In the genomic region with DNA sequence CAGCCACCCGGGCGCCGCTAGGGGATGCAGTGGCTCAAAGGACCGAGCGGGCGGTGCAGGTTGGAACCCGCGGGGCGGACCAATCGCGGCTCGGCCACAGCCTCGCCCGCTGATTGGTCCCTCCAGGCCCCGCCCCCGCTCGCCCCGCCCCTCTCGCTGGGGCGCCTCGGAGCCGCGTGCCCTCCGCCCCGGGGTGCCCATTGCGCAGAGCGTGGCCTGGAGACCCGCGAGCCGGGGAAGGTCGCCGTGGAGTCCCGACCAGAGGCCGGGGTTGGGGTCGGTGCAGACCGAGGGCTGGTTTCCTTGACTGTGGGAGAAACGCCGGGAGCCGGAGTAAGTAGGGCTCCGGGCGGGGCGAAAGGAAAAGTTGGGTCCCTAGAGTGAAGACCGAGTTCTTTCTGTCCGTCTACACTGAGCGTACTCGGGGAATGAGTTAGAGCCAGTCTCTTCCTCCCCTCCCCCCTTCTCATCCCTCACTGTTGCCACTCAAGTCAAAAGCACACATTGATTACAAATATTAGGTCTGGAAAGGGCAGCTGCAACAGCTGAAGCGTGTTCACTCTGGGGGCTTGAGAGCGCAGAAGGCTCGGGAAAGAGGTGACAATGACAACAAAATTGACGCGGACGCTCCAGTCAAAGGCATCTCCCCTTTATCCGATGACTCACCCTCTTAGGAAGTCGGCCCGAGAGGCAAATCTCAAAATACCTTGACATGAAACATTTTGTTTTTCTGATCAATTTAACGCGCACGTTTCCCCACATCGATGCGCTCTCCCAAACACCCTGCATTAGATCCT, we compare ENCODE assay signal across 2 cellular contexts.
TF ChIP-seq lines count a peak whose summit lies in the region.

No MANE protein-coding gene starts in this region.

TF ChIP-seq in HEK293, 187 proteins besides CTCF, POLR2A, EP300 and RAD21 (continued from another document and continues in another):
- TF ChIP-seq ZNF776 (tag by site-specific recombination; IDR thresholded peaks at IDR 0.05; ENCODE audit: borderline replicate concordance) (no peak), ZBTB17 (tag by site-specific recombination; IDR thresholded peaks at IDR 0.05) (peak; percentile 82), ZSCAN23 (tag by site-specific recombination; IDR thresholded peaks at IDR 0.05) (0 out of 2 replicates have a peak, but pooled peaks have one; percentile 67), ZNF311 (tag by site-specific recombination; IDR thresholded peaks at IDR 0.05; ENCODE audit: borderline replicate concordance) (no peak), ZNF10 (tag by site-specific recombination; IDR thresholded peaks at IDR 0.05) (0 out of 2 replicates have a peak, but pooled peaks have one; percentile 12), ZNF670 (tag by site-specific recombination; IDR thresholded peaks at IDR 0.05; ENCODE audit: low read depth) (no peak), ZNF175 (tag by site-specific recombination; IDR thresholded peaks at IDR 0.05) (no peak), ZNF677 (tag by site-specific recombination; IDR thresholded peaks at IDR 0.05) (no peak), ZNF610 (tag by site-specific recombination; IDR thresholded peaks at IDR 0.05; ENCODE audit: borderline replicate concordance) (no peak), SCRT2 (tag by site-specific recombination; IDR thresholded peaks at IDR 0.05) (peak; percentile 44; the same call in 1 of the 2 replicates), ZNF529 (tag by site-specific recombination; IDR thresholded peaks at IDR 0.05; ENCODE audit: insufficient replicate concordance) (peak; percentile 5), ZNF433 (tag by site-specific recombination; IDR thresholded peaks at IDR 0.05; ENCODE audit: low read depth) (no peak), SP7 (tag by site-specific recombination; IDR thresholded peaks at IDR 0.05) (peak; percentile 70), SCRT1 (tag by site-specific recombination; IDR thresholded peaks at IDR 0.05; ENCODE audit: borderline replicate concordance) (peak; percentile 48; the same call in 1 of the 2 replicates), HOXC10 (CRISPR knock-in tag; IDR thresholded peaks at IDR 0.05) (no peak), TRIM28 (IDR thresholded peaks at IDR 0.05; ENCODE audit: borderline replicate concordance, low read length) (no peak)
- TF ChIP-seq, protein P1, sequence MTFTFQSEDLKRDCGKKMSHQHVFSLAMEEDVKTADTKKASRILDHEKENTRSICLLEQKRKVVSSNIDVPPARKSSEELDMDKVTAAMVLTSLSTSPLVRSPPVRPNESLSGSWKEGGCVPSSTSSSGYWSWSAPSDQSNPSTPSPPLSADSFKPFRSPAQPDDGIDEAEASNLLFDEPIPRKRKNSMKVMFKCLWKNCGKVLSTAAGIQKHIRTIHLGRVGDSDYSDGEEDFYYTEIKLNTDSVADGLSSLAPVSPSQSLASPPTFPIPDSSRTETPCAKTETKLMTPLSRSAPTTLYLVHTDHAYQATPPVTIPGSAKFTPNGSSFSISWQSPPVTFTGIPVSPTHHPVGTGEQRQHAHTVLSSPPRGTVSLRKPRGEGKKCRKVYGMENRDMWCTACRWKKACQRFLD (tag by site-specific recombination; IDR thresholded peaks at IDR 0.05): no peak
- TF ChIP-seq, protein P2, sequence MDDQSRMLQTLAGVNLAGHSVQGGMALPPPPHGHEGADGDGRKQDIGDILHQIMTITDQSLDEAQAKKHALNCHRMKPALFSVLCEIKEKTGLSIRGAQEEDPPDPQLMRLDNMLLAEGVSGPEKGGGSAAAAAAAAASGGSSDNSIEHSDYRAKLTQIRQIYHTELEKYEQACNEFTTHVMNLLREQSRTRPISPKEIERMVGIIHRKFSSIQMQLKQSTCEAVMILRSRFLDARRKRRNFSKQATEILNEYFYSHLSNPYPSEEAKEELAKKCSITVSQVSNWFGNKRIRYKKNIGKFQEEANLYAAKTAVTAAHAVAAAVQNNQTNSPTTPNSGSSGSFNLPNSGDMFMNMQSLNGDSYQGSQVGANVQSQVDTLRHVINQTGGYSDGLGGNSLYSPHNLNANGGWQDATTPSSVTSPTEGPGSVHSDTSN (CRISPR knock-in tag; IDR thresholded peaks at IDR 0.05): no peak
- TF ChIP-seq, protein P3, sequence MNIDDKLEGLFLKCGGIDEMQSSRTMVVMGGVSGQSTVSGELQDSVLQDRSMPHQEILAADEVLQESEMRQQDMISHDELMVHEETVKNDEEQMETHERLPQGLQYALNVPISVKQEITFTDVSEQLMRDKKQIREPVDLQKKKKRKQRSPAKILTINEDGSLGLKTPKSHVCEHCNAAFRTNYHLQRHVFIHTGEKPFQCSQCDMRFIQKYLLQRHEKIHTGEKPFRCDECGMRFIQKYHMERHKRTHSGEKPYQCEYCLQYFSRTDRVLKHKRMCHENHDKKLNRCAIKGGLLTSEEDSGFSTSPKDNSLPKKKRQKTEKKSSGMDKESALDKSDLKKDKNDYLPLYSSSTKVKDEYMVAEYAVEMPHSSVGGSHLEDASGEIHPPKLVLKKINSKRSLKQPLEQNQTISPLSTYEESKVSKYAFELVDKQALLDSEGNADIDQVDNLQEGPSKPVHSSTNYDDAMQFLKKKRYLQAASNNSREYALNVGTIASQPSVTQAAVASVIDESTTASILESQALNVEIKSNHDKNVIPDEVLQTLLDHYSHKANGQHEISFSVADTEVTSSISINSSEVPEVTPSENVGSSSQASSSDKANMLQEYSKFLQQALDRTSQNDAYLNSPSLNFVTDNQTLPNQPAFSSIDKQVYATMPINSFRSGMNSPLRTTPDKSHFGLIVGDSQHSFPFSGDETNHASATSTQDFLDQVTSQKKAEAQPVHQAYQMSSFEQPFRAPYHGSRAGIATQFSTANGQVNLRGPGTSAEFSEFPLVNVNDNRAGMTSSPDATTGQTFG (tag by site-specific recombination; IDR thresholded peaks at IDR 0.05; ENCODE audit: borderline replicate concordance): no peak
- TF ChIP-seq, protein P4, sequence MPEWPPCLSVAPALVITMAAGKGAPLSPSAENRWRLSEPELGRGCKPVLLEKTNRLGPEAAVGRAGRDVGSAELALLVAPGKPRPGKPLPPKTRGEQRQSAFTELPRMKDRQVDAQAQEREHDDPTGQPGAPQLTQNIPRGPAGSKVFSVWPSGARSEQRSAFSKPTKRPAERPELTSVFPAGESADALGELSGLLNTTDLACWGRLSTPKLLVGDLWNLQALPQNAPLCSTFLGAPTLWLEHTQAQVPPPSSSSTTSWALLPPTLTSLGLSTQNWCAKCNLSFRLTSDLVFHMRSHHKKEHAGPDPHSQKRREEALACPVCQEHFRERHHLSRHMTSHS (tag by site-specific recombination; IDR thresholded peaks at IDR 0.05): no peak
- TF ChIP-seq, protein P5, sequence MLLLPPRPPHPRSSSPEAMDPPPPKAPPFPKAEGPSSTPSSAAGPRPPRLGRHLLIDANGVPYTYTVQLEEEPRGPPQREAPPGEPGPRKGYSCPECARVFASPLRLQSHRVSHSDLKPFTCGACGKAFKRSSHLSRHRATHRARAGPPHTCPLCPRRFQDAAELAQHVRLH (tag by site-specific recombination; IDR thresholded peaks at IDR 0.05): no peak
- TF ChIP-seq, protein P6, sequence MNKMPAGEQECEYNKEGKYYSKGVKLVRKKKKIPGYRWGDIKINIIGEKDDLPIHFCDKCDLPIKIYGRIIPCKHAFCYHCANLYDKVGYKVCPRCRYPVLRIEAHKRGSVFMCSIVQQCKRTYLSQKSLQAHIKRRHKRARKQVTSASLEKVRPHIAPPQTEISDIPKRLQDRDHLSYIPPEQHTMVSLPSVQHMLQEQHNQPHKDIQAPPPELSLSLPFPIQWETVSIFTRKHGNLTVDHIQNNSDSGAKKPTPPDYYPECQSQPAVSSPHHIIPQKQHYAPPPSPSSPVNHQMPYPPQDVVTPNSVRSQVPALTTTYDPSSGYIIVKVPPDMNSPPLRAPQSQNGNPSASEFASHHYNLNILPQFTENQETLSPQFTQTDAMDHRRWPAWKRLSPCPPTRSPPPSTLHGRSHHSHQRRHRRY (tag by site-specific recombination; IDR thresholded peaks at IDR 0.05): no peak

TF ChIP-seq in WTC11, 78 proteins besides CTCF, POLR2A, EP300 and RAD21 (continued from another document):
- TF ChIP-seq, protein P7, sequence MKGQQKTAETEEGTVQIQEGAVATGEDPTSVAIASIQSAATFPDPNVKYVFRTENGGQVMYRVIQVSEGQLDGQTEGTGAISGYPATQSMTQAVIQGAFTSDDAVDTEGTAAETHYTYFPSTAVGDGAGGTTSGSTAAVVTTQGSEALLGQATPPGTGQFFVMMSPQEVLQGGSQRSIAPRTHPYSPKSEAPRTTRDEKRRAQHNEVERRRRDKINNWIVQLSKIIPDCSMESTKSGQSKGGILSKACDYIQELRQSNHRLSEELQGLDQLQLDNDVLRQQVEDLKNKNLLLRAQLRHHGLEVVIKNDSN (CRISPR knock-in tag; IDR thresholded peaks at IDR 0.05): peak; percentile 19; the same call in 1 of the 2 replicates
- TF ChIP-seq TEAD1 (CRISPR knock-in tag; IDR thresholded peaks at IDR 0.05) (no peak), NFYB (CRISPR knock-in tag; conservative IDR thresholded peaks at IDR 0.05; ENCODE audit: low read depth) (peak; percentile 44; the same call in 1 of the 2 replicates), HMGA2 (CRISPR knock-in tag; IDR thresholded peaks at IDR 0.05) (no peak), CREM (CRISPR knock-in tag; IDR thresholded peaks at IDR 0.05) (no peak), CREB1 (CRISPR knock-in tag; IDR thresholded peaks at IDR 0.05) (no peak), GABPB1 (CRISPR knock-in tag; IDR thresholded peaks at IDR 0.05) (no peak), ZNF416 (CRISPR knock-in tag; IDR thresholded peaks at IDR 0.05) (0 out of 2 replicates have a peak, but pooled peaks have one; percentile 23)
- TF ChIP-seq, protein P8, sequence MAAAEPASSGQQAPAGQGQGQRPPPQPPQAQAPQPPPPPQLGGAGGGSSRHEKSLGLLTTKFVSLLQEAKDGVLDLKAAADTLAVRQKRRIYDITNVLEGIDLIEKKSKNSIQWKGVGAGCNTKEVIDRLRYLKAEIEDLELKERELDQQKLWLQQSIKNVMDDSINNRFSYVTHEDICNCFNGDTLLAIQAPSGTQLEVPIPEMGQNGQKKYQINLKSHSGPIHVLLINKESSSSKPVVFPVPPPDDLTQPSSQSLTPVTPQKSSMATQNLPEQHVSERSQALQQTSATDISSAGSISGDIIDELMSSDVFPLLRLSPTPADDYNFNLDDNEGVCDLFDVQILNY (CRISPR knock-in tag; IDR thresholded peaks at IDR 0.05): 0 out of 2 replicates have a peak, but pooled peaks have one; percentile 40
- TF ChIP-seq, protein P9, sequence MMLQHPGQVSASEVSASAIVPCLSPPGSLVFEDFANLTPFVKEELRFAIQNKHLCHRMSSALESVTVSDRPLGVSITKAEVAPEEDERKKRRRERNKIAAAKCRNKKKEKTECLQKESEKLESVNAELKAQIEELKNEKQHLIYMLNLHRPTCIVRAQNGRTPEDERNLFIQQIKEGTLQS (CRISPR knock-in tag; conservative IDR thresholded peaks at IDR 0.05): no peak
- TF ChIP-seq, protein P10, sequence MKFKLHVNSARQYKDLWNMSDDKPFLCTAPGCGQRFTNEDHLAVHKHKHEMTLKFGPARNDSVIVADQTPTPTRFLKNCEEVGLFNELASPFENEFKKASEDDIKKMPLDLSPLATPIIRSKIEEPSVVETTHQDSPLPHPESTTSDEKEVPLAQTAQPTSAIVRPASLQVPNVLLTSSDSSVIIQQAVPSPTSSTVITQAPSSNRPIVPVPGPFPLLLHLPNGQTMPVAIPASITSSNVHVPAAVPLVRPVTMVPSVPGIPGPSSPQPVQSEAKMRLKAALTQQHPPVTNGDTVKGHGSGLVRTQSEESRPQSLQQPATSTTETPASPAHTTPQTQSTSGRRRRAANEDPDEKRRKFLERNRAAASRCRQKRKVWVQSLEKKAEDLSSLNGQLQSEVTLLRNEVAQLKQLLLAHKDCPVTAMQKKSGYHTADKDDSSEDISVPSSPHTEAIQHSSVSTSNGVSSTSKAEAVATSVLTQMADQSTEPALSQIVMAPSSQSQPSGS (CRISPR knock-in tag; IDR thresholded peaks at IDR 0.05; ENCODE audit: borderline replicate concordance, low read depth): no peak
- TF ChIP-seq, protein P11, sequence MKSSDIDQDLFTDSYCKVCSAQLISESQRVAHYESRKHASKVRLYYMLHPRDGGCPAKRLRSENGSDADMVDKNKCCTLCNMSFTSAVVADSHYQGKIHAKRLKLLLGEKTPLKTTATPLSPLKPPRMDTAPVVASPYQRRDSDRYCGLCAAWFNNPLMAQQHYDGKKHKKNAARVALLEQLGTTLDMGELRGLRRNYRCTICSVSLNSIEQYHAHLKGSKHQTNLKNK (CRISPR knock-in tag; IDR thresholded peaks at IDR 0.05): no peak
- TF ChIP-seq, protein P12, sequence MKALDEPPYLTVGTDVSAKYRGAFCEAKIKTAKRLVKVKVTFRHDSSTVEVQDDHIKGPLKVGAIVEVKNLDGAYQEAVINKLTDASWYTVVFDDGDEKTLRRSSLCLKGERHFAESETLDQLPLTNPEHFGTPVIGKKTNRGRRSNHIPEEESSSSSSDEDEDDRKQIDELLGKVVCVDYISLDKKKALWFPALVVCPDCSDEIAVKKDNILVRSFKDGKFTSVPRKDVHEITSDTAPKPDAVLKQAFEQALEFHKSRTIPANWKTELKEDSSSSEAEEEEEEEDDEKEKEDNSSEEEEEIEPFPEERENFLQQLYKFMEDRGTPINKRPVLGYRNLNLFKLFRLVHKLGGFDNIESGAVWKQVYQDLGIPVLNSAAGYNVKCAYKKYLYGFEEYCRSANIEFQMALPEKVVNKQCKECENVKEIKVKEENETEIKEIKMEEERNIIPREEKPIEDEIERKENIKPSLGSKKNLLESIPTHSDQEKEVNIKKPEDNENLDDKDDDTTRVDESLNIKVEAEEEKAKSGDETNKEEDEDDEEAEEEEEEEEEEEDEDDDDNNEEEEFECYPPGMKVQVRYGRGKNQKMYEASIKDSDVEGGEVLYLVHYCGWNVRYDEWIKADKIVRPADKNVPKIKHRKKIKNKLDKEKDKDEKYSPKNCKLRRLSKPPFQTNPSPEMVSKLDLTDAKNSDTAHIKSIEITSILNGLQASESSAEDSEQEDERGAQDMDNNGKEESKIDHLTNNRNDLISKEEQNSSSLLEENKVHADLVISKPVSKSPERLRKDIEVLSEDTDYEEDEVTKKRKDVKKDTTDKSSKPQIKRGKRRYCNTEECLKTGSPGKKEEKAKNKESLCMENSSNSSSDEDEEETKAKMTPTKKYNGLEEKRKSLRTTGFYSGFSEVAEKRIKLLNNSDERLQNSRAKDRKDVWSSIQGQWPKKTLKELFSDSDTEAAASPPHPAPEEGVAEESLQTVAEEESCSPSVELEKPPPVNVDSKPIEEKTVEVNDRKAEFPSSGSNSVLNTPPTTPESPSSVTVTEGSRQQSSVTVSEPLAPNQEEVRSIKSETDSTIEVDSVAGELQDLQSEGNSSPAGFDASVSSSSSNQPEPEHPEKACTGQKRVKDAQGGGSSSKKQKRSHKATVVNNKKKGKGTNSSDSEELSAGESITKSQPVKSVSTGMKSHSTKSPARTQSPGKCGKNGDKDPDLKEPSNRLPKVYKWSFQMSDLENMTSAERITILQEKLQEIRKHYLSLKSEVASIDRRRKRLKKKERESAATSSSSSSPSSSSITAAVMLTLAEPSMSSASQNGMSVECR (CRISPR knock-in tag; IDR thresholded peaks at IDR 0.05; ENCODE audit: borderline replicate concordance): no peak
